ENCODE assay signal across 16 cellular contexts in the genomic region with DNA sequence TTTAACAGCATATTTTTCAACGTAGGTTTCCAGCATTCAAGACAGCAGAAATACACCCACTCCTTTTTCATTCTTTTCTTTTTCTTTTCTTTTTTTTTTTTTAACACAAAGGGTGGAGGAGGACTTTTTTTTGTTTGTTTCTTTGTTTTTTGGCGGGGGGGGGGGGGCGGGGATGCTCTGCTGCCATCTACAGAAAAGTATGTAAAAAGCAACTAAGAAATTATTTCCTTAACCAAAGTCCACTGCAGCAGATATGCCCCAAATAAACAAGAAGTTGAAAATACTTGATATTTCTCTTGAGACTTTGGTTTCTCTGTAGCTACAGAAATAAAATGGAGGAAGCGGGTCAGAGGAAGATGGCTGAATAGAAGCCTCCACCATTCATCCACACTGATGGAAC.
"Had no signal": no experiment of that assay in that cellular context is flagged by ENCODE, and none has a peak within 500 bp of the region (broad histone marks: within the 10 kb centered on the region; RNA-seq: fewer than 3 reads in every experiment).

No MANE protein-coding gene starts in this region.

- H3K4me3 ChIP-seq: mucosa of descending colon, right atrium auricular region, skin epidermis, transverse colon had no signal

- H3K9me3 ChIP-seq: mucosa of descending colon, transverse colon had no signal

- H3K27me3 ChIP-seq: brain microvascular endothelial cell, right atrium auricular region, transverse colon had no signal

- H3K36me3 Mint-ChIP-seq: activated CD4-positive, alpha-beta memory T cell treated with anti-CD3 and anti-CD28 coated beads for 36 hours; activated naive CD8-positive, alpha-beta T cell; naive thymus-derived CD8-positive, alpha-beta T cell; stimulated activated naive B cell treated with anti-CD40 and anti-IgM and Interleukin-4, amounts not matched to agents 10 μg/mL and 1 μg/mL and 100 μg/mL, for 72 hours had no signal

- H3K4me1 ChIP-seq: right atrium auricular region, transverse colon had no signal

- H3K4me1 Mint-ChIP-seq: naive thymus-derived CD8-positive, alpha-beta T cell; stimulated activated naive B cell treated with anti-CD40 and anti-IgM and Interleukin-4, amounts not matched to agents 10 μg/mL and 1 μg/mL and 100 μg/mL, for 72 hours had no signal

- H3K4me3 Mint-ChIP-seq: activated CD4-positive, alpha-beta memory T cell treated with anti-CD3 and anti-CD28 coated beads for 36 hours; activated naive CD8-positive, alpha-beta T cell; activated T-cell treated with anti-CD3 and anti-CD28 coated beads, Interleukin-2, amount 50 U/mL, for 4 hours; naive thymus-derived CD8-positive, alpha-beta T cell; stimulated activated naive B cell treated with anti-CD40 and anti-IgM and Interleukin-4, amounts not matched to agents 10 μg/mL and 1 μg/mL and 100 μg/mL, for 72 hours had no signal

- DNase-seq: activated CD4-positive, alpha-beta memory T cell treated with anti-CD3 and anti-CD28 coated beads for 36 hours; activated CD4-positive, alpha-beta T cell treated with anti-CD3 and anti-CD28 coated beads for 1 hour; activated effector memory CD4-positive, alpha-beta T cell treated with anti-CD3 and anti-CD28 coated beads, Interleukin-2, amount 50 U/mL, for 16 hours; activated T-cell treated with anti-CD3 and anti-CD28 coated beads, Interleukin-2, amount 50 U/mL, for 4 hours; amygdala; brain microvascular endothelial cell; left colon; mucosa of descending colon; naive thymus-derived CD8-positive, alpha-beta T cell; posterior cingulate gyrus; stimulated activated naive B cell treated with anti-CD40 and anti-IgM and Interleukin-4, amounts not matched to agents 10 μg/mL and 1 μg/mL and 100 μg/mL, for 72 hours; substantia nigra; transverse colon had no signal

- H3K27ac ChIP-seq: brain microvascular endothelial cell, right atrium auricular region, skin epidermis, transverse colon had no signal

- H3K27me3 Mint-ChIP-seq: activated naive CD8-positive, alpha-beta T cell had no signal

- H3K9me3 Mint-ChIP-seq: activated CD4-positive, alpha-beta memory T cell treated with anti-CD3 and anti-CD28 coated beads for 36 hours; activated T-cell treated with anti-CD3 and anti-CD28 coated beads, Interleukin-2, amount 50 U/mL, for 4 hours; naive thymus-derived CD8-positive, alpha-beta T cell; stimulated activated naive B cell treated with anti-CD40 and anti-IgM and Interleukin-4, amounts not matched to agents 10 μg/mL and 1 μg/mL and 100 μg/mL, for 72 hours had no signal

- H3K27ac Mint-ChIP-seq: activated CD4-positive, alpha-beta memory T cell treated with anti-CD3 and anti-CD28 coated beads for 36 hours; activated naive CD8-positive, alpha-beta T cell; naive thymus-derived CD8-positive, alpha-beta T cell; stimulated activated naive B cell treated with anti-CD40 and anti-IgM and Interleukin-4, amounts not matched to agents 10 μg/mL and 1 μg/mL and 100 μg/mL, for 72 hours had no signal

- H3K36me3 ChIP-seq: brain microvascular endothelial cell, right atrium auricular region, transverse colon had no signal
